Comparison of ENCODE assay signal across 10 cellular contexts in the genomic region with DNA sequence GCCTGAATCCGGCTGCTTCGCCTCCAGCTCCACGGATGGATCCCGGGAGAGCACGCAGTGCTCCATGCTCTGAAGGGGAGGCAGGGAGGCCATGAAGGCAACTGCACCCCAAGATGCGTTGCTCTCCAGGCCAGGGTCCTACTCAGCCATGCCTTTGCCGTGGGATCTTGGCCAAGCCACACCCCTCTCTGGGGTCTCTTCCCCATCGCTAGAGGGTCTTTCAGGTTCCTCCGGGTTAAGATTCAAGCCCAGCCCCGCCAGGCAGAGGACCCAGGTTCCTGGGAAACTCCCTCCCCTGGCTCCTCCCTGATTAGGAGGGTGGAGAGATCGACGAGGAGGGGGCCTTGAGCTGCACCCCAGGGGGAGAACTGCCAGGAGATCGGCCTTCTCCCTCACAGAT. TPM values are rescaled to one million over a fixed set of nuclear protein-coding genes. Genes with fewer than 3 reads are reported as not detected.
DNase-seq lines count a peak whose midpoint lies in the region; TF ChIP-seq lines count a peak whose summit lies in the region.
"Not testable (repeated sequence)": the region's sequence is repeated elsewhere in the genome, so short reads cannot be mapped to it uniquely, and the experiment has no call there.
"Had no signal": no experiment of that assay in that cellular context is flagged by ENCODE, and none has a peak within 500 bp of the region (broad histone marks: within the 10 kb centered on the region; RNA-seq: fewer than 3 reads in every experiment).

No MANE protein-coding gene starts in this region.

- TF ChIP-seq CTCF in coronary artery (IDR thresholded peaks at IDR 0.05); esophagus muscularis mucosa (IDR thresholded peaks at IDR 0.05); hepatocyte (IDR thresholded peaks at IDR 0.05; ENCODE audit: poor library complexity): not testable (repeated sequence)

- H4K20me1 ChIP-seq in hepatocyte (ENCODE audit: insufficient read depth, poor library complexity, severe bottlenecking): not testable (repeated sequence)

- peaks cover 0 to 14% (median 9%) of the 10 kb centered on the region in 4 donors for H3K4me1 ChIP-seq in esophagus muscularis mucosa
- not testable (repeated sequence) for H3K4me1 ChIP-seq in hepatocyte (ENCODE audit: insufficient read depth)

- not testable (repeated sequence) for H3K9me2 ChIP-seq in hepatocyte (replicated peaks; ENCODE audit: insufficient read depth)

- not testable (repeated sequence) for H3K27ac ChIP-seq in coronary artery; esophagus muscularis mucosa (replicated peaks in 1 of 4); hepatocyte

- not testable (repeated sequence) for H3K79me2 ChIP-seq in hepatocyte

- not testable (repeated sequence) for H2AFZ ChIP-seq in hepatocyte

- not testable (repeated sequence) for H3K4me3 ChIP-seq in coronary artery, esophagus muscularis mucosa, hepatocyte

- peak; percentile 45 for DNase-seq in coronary artery (ENCODE audit: low spot score)
- DNase-seq in esophagus muscularis mucosa (ENCODE audit: extremely low spot score): peak; percentile 12
- DNase-seq in hepatocyte (ENCODE audit: low spot score): peak; percentile 0
- peak; percentile 82 for DNase-seq in mesenteric fat pad (ENCODE audit: low spot score)
- DNase-seq in ureter (ENCODE audit: low spot score): peak; percentile 43

- H3K9me3 ChIP-seq in esophagus muscularis mucosa; hepatocyte (ENCODE audit: low read depth): not testable (repeated sequence)

- H3K4me2 ChIP-seq in hepatocyte: not testable (repeated sequence)

- no CpG with 5 or more reads among the region's 13 CpGs for WGBS in esophagus muscularis mucosa
- 75% methylated on average over 7 of the region's 13 CpGs for WGBS in hepatocyte (ENCODE audit: low lambda C conversion rate, missing lambda C conversion rate)

- not testable (repeated sequence) for H3K36me3 ChIP-seq in esophagus muscularis mucosa; hepatocyte (replicated peaks; ENCODE audit: insufficient read depth, low read depth)

- intact Hi-C loops in esophagus muscularis mucosa (cut with DNase I): not testable (repeated sequence)

- not testable (repeated sequence) for TF ChIP-seq POLR2A in esophagus muscularis mucosa (IDR thresholded peaks at IDR 0.05; ENCODE audit: low read depth)

- H3K27me3 ChIP-seq in esophagus muscularis mucosa: peaks cover 0 to 28% (median 9%) of the 10 kb centered on the region in 4 donors
- not testable (repeated sequence) for H3K27me3 ChIP-seq in hepatocyte

- TF ChIP-seq EP300 in esophagus muscularis mucosa (IDR thresholded peaks at IDR 0.05): not testable (repeated sequence)

RNA-seq across cellular contexts. Expression of a gene that starts 36.2 kb away (rescaled TPM):
- total RNA-seq in esophagus muscularis mucosa (under 1 TPM in 2 of 4 donors, not detected in 2; under 0.01 TPM), hepatocyte (under 0.01 TPM in 2 replicates), mesenteric fat pad (6,165 TPM), ureter (1,626 TPM)
- polyA plus RNA-seq in hepatocyte: not detected in 2 replicates
- total RNA-seq: G401 had no signal
- polyA plus RNA-seq: AG04450; CD14-positive monocyte; CD4-positive, alpha-beta memory T cell; CD8-positive, alpha-beta memory T cell had no signal

RNA-seq across cellular contexts. Expression of a gene that starts 37.3 kb away (rescaled TPM):
- under 1 TPM in 2 of 4 donors, not detected in 2; under 0.01 TPM for total RNA-seq in esophagus muscularis mucosa
- total RNA-seq in hepatocyte: under 0.01 TPM in 2 replicates
- not detected in 2 replicates for polyA plus RNA-seq in hepatocyte
- 6,165 TPM for total RNA-seq in mesenteric fat pad
- total RNA-seq in ureter: 1,626 TPM
- total RNA-seq: G401 had no signal
- polyA plus RNA-seq: AG04450; CD14-positive monocyte; CD4-positive, alpha-beta memory T cell; CD8-positive, alpha-beta memory T cell had no signal

Comparison
In these comparisons a context has a peak if more than half of its experiments do, and no peak if none do; other contexts are left out.
1. DNase-seq: peak in every context shown above with its lines; median percentile 82 in mesenteric fat pad; 45 in coronary artery; 43 in ureter; 12 in esophagus muscularis mucosa; 0 in hepatocyte.
2. RNA of a gene that starts 36.2 kb away (total RNA-seq): 6,165 TPM in mesenteric fat pad (single experiment) and 1,626 TPM in ureter (single experiment); under 0.01 TPM in esophagus muscularis mucosa and under 0.01 TPM in hepatocyte; every median in the first group is over 1,000 times any median in the second.
3. RNA of a gene that starts 37.3 kb away (total RNA-seq): 6,165 TPM in mesenteric fat pad (single experiment) and 1,626 TPM in ureter (single experiment); under 0.01 TPM in esophagus muscularis mucosa and under 0.01 TPM in hepatocyte; every median in the first group is over 1,000 times any median in the second.